Comparison of ENCODE assay signal across 22 cellular contexts in genomic region chr2:48722391-48722790, GRCh38. TPM values are rescaled to one million over a fixed set of nuclear protein-coding genes. Genes with fewer than 3 reads are reported as not detected.
"Had no signal": no experiment of that assay in that cellular context is flagged by ENCODE, and none has a peak within 500 bp of the region (broad histone marks: within the 10 kb centered on the region; RNA-seq: fewer than 3 reads in every experiment).

No MANE protein-coding gene starts in this region.

- H3K79me2 ChIP-seq: parathyroid adenoma had no signal

- H3K4me1 ChIP-seq: heart left ventricle, parathyroid adenoma had no signal

- H3K4me3 ChIP-seq: heart left ventricle, thoracic aorta, upper lobe of right lung had no signal

- H3K27me3 ChIP-seq: heart left ventricle, neutrophil, upper lobe of right lung had no signal

- H3K9ac ChIP-seq: parathyroid adenoma had no signal

- H3K9me3 ChIP-seq: heart left ventricle, neutrophil, thoracic aorta, upper lobe of right lung had no signal

- DNase-seq: activated CD4-positive, alpha-beta memory T cell treated with anti-CD3 and anti-CD28 coated beads, Interleukin-2, amount 10 ng/mL, durations not matched to agents 7 days and 5 days; activated CD4-positive, alpha-beta T cell treated with anti-CD3 and anti-CD28 coated beads, Interleukin-2, amount 10 ng/mL, durations not matched to agents 24 days and 14 days; activated effector memory CD4-positive, alpha-beta T cell treated with Interleukin-2 at 50 U/mL for 16 hours; activated naive CD4-positive, alpha-beta T cell treated with anti-CD3 and anti-CD28 coated beads, Interleukin-2, amount 10 ng/mL, durations not matched to agents 7 days and 5 days; activated T-cell treated with anti-CD3 and anti-CD28 coated beads, Interleukin-2, amount 50 U/mL, for 72 hours; dermis blood vessel endothelial cell; effector CD8-positive, alpha-beta T cell; heart left ventricle; left colon; small intestine; stimulated activated CD4-positive, alpha-beta T cell treated with anti-CD3 and anti-CD28 coated beads, Interleukin-2, amount 100 ng/mL, for 48 hours; stimulated activated CD8-positive, alpha-beta memory T cell treated with anti-CD3 and anti-CD28 coated beads, Interleukin-4, amount 100 ng/mL, for 48 hours; stimulated activated naive B cell treated with anti-CD40 and anti-IgM and Interleukin-4, amounts not matched to agents 10 μg/mL and 1 μg/mL and 100 μg/mL, for 72 hours; SW 1271; T-helper 17 cell; upper lobe of right lung had no signal

- H2AFZ ChIP-seq: parathyroid adenoma had no signal

- H3K36me3 ChIP-seq: heart left ventricle, neutrophil, thoracic aorta, upper lobe of right lung had no signal

- H3K27ac ChIP-seq: heart left ventricle, neutrophil, parathyroid adenoma, thoracic aorta, upper lobe of right lung had no signal

RNA-seq across cellular contexts. Expression of gene LHCGR, which starts 33.1 kb away (rescaled TPM):
- total RNA-seq: activated CD4-positive, alpha-beta memory T cell treated with anti-CD3 and anti-CD28 coated beads, Interleukin-2, amount 10 ng/mL, durations not matched to agents 7 days and 5 days; activated CD4-positive, alpha-beta T cell treated with anti-CD3 and anti-CD28 coated beads, Interleukin-2, amount 10 ng/mL, durations not matched to agents 24 days and 14 days; activated T-cell treated with anti-CD3 and anti-CD28 coated beads, Interleukin-2, amount 50 U/mL, for 72 hours; dermis blood vessel endothelial cell; left colon; mononuclear cell; myocyte; pulmonary artery endothelial cell; T-helper 17 cell; thoracic aorta; upper lobe of right lung had no signal
- polyA plus RNA-seq: small intestine had no signal
